ENCODE assay signal across 1 cellular context in genomic region chr15:90167121-90167520, GRCh38.
TF ChIP-seq lines count a peak whose summit lies in the region.

No MANE protein-coding gene starts in this region.

TF ChIP-seq in HepG2, 621 proteins besides CTCF, POLR2A, EP300 and RAD21:
- TF ChIP-seq ZNF101 (CRISPR knock-in tag; IDR thresholded peaks at IDR 0.05; ENCODE audit: borderline replicate concordance, low read depth) = no peak
- no peak for TF ChIP-seq ZSCAN5A (CRISPR knock-in tag; IDR thresholded peaks at IDR 0.05; ENCODE audit: borderline replicate concordance)
- no peak for TF ChIP-seq KLF9 (CRISPR knock-in tag; IDR thresholded peaks at IDR 0.05; ENCODE audit: low read depth)
- TF ChIP-seq ETS1 (CRISPR knock-in tag; IDR thresholded peaks at IDR 0.05) = no peak
- no peak for TF ChIP-seq ARNTL (CRISPR knock-in tag; IDR thresholded peaks at IDR 0.05)
- no peak for TF ChIP-seq ARID3A (IDR thresholded peaks at IDR 0.05; ENCODE audit: low read depth, low read length)
- no peak for TF ChIP-seq TOPORS (CRISPR knock-in tag; IDR thresholded peaks at IDR 0.05)
- no peak for TF ChIP-seq RNF2 (conservative IDR thresholded peaks at IDR 0.05; ENCODE audit: low read depth)
- no peak for TF ChIP-seq GLI4 (CRISPR knock-in tag; IDR thresholded peaks at IDR 0.05; ENCODE audit: borderline replicate concordance)
- TF ChIP-seq ZBTB42 (CRISPR knock-in tag; IDR thresholded peaks at IDR 0.05) = no peak
- TF ChIP-seq ZFP91 (CRISPR knock-in tag; IDR thresholded peaks at IDR 0.05; ENCODE audit: borderline replicate concordance) = no peak
- TF ChIP-seq HIC2 (CRISPR knock-in tag; IDR thresholded peaks at IDR 0.05; ENCODE audit: low read depth) = no peak
- peak; percentile 94 for TF ChIP-seq ZNF12 (CRISPR knock-in tag; IDR thresholded peaks at IDR 0.05)
- 0 out of 2 replicates have a peak, but pooled peaks have one; percentile 67 for TF ChIP-seq RBAK (CRISPR knock-in tag; IDR thresholded peaks at IDR 0.05)
